ENCODE assay signal across 11 cellular contexts in the genomic region with DNA sequence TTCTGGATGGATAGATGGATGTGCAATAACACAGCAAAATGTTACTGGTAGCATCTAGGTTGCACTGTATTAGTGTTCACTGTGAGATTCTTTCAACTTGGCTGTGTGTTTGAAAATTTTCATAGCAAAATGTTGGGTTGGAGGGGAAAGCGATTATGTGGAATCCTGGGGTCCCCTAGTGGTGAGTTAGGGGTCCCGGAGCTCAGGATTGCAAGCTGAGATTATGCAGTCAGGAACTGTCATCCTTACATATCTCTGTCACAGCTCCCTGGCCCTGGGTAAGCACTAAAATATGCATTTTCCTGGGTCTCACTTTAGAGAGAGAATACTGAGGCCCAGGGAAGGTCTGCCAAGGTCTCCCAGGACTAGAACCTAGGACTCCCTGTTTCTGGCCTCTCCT.
A peak's percentile ranks its signal among the peaks of the same experiment; 100 is the strongest.
DNase-seq lines count a peak whose midpoint lies in the region; ATAC-seq and TF ChIP-seq lines count a peak whose summit lies in the region.
"Had no signal": no experiment of that assay in that cellular context is flagged by ENCODE, and none has a peak within 500 bp of the region (broad histone marks: within the 10 kb centered on the region; RNA-seq: fewer than 3 reads in every experiment).

No MANE protein-coding gene starts in this region.

- H3K36me3 Mint-ChIP-seq in activated CD4-positive, alpha-beta T cell treated with anti-CD3 and anti-CD28 coated beads for 36 hours (ENCODE audit: low read depth), result no peaks in the 10 kb centered on the region
- H3K36me3 Mint-ChIP-seq in osteocyte (ENCODE audit: unreplicated experiment), result peaks cover 80% of the 10 kb centered on the region
- H3K36me3 Mint-ChIP-seq: memory B cell had no signal

- H3K4me1 Mint-ChIP-seq in activated CD4-positive, alpha-beta T cell treated with anti-CD3 and anti-CD28 coated beads for 36 hours, result peaks cover 18% of the 10 kb centered on the region
- peaks cover 50% of the 10 kb centered on the region for H3K4me1 Mint-ChIP-seq in osteocyte (ENCODE audit: unreplicated experiment)
- H3K4me1 Mint-ChIP-seq: memory B cell had no signal

- peaks cover 8% of the 10 kb centered on the region for H3K4me1 ChIP-seq in Loucy (ENCODE audit: insufficient read depth, low read length, poor library complexity, severe bottlenecking)

- POLR2A ChIA-PET in activated CD4-positive, alpha-beta T cell treated with anti-CD3 and anti-CD28 coated beads for 36 hours (lab: Charles Lee), result no interaction called here

- no peak for ATAC-seq in activated CD4-positive, alpha-beta T cell treated with anti-CD3 and anti-CD28 coated beads for 36 hours

- no peaks in the 10 kb centered on the region for H4K20me1 ChIP-seq in Loucy (ENCODE audit: insufficient read depth, low read length, poor library complexity, severe bottlenecking)

- H3K9me3 ChIP-seq in Loucy (ENCODE audit: insufficient read depth, low read depth, low read length), result no peaks in the 10 kb centered on the region
- H3K9me3 ChIP-seq: thyroid gland had no signal

- peaks cover 5% of the 10 kb centered on the region for H3K27me3 Mint-ChIP-seq in activated CD4-positive, alpha-beta T cell treated with anti-CD3 and anti-CD28 coated beads for 36 hours
- no peaks in the 10 kb centered on the region for H3K27me3 Mint-ChIP-seq in osteocyte (ENCODE audit: unreplicated experiment)

- no peaks in the 10 kb centered on the region for H3K9me3 Mint-ChIP-seq in activated CD4-positive, alpha-beta T cell treated with anti-CD3 and anti-CD28 coated beads for 36 hours (ENCODE audit: low read depth)
- no peaks in the 10 kb centered on the region for H3K9me3 Mint-ChIP-seq in osteocyte (ENCODE audit: unreplicated experiment)
- H3K9me3 Mint-ChIP-seq: memory B cell had no signal

- H3K27me3 ChIP-seq in Loucy (ENCODE audit: insufficient read depth, low read length, poor library complexity, severe bottlenecking), result no peaks in the 10 kb centered on the region
- H3K27me3 ChIP-seq: thyroid gland had no signal

- H3F3A ChIP-seq in Loucy (ENCODE audit: low read depth), result no peaks in the 10 kb centered on the region

- no peaks in the 10 kb centered on the region for H3K36me3 ChIP-seq in Loucy (ENCODE audit: insufficient read depth, low read length)
- H3K36me3 ChIP-seq: thyroid gland had no signal

- H3K9ac ChIP-seq in Loucy (ENCODE audit: low read depth, low read length, poor library complexity, severe bottlenecking), result no peak overlapping the region

- peak; percentile 62 for TF ChIP-seq CTCF in Loucy (conservative IDR thresholded peaks at IDR 0.05; ENCODE audit: low read length)
- TF ChIP-seq CTCF in choroid plexus epithelial cell (conservative IDR thresholded peaks at IDR 0.05; ENCODE audit: low read depth, low read length), result peak; percentile 48
- TF ChIP-seq CTCF in osteocyte (IDR thresholded peaks at IDR 0.05), result peak; percentile 32

- H3K27ac Mint-ChIP-seq in activated CD4-positive, alpha-beta T cell treated with anti-CD3 and anti-CD28 coated beads for 36 hours, result no peak overlapping the region
- no peak overlapping the region for H3K27ac Mint-ChIP-seq in osteocyte (ENCODE audit: unreplicated experiment)
- H3K27ac Mint-ChIP-seq: memory B cell had no signal

- no peaks in the 10 kb centered on the region for H3K9me2 ChIP-seq in Loucy (replicated peaks; ENCODE audit: low read depth, low read length)

- peak; percentile 25 for DNase-seq in activated CD4-positive, alpha-beta T cell treated with anti-CD3 and anti-CD28 coated beads for 36 hours
- no peak for DNase-seq in activated CD4-positive, alpha-beta T cell treated with anti-CD3 and anti-CD28 coated beads, Interleukin-2, amount 50 U/mL, for 1 hour
- no peak for DNase-seq in choroid plexus epithelial cell (ENCODE audit: low read depth)
- no peak for DNase-seq in osteocyte (ENCODE audit: extremely low spot score, unreplicated experiment)
- DNase-seq in COLO829 (ENCODE audit: low spot score), result no peak
- DNase-seq in NOMO-1 treated with dmso at 0.1 percent for 144 hours (lab: John Stamatoyannopoulos, UW; ENCODE audit: unreplicated experiment), result no peak
- DNase-seq in NK-92 (lab: John Stamatoyannopoulos, UW; ENCODE audit: unreplicated experiment), result no peak
- DNase-seq: effector CD4-positive, alpha-beta T cell had no signal

- CTCF ChIA-PET in activated CD4-positive, alpha-beta T cell treated with anti-CD3 and anti-CD28 coated beads for 36 hours (lab: Charles Lee), result no interaction called here

- no peak overlapping the region for H2AFZ ChIP-seq in Loucy (ENCODE audit: low read length)

- no peaks in the 10 kb centered on the region for H3K79me2 ChIP-seq in Loucy (ENCODE audit: insufficient read depth, low read length)

- H3K4me2 ChIP-seq in Loucy (ENCODE audit: low read depth, low read length, poor library complexity, severe bottlenecking), result no peak overlapping the region

- H3K4me3 ChIP-seq in Loucy (ENCODE audit: low read length, poor library complexity, severe bottlenecking), result no peak overlapping the region
- H3K4me3 ChIP-seq in choroid plexus epithelial cell (ENCODE audit: low read depth, low read length), result no peak overlapping the region
- H3K4me3 ChIP-seq: thyroid gland had no signal

- intact Hi-C loops in activated CD4-positive, alpha-beta T cell treated with anti-CD3 and anti-CD28 coated beads for 36 hours (cut with DNase I, micrococcal nuclease), result no loop called here

- no peak overlapping the region for H3K4me3 Mint-ChIP-seq in activated CD4-positive, alpha-beta T cell treated with anti-CD3 and anti-CD28 coated beads for 36 hours
- no peak overlapping the region for H3K4me3 Mint-ChIP-seq in osteocyte (ENCODE audit: unreplicated experiment)
- H3K4me3 Mint-ChIP-seq: memory B cell had no signal
